In the genomic region with DNA sequence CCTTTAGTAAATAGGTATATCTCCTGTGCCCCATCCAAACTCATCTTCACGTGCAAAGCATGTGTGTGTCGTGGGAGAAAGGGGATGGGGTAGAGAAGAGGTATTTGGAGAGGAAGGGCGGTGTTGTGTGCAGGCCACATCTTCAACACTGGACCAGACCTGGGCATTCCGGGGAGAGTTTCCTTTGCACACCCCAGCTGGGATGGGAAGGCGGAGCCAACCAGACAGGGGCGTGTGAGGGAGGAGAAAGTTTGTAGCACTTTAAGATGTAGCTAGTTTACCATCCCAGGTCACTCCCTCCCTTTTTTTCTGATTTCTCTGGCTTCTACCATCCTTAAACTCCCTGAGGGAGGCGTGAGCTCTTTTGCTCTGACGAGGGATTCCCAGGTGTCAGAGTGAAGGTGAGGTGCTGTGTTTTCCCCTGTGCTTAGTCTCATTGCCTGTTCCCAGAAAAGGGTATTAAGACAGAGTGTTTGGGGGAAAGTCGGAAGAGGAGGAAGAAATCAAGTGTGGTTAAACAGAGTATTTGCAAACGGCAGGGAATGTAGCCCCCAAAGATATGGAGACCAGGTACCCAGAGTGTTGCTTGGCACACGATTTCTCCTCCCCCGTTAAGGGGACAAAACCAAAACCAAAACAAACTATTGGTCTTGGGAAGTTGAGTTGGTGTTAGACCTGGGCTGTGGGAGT, we compare ENCODE assay signal across 10 cellular contexts. TPM values are rescaled to one million over a fixed set of nuclear protein-coding genes. Genes with fewer than 3 reads are reported as not detected.
DNase-seq lines count a peak whose midpoint lies in the region; TF ChIP-seq lines count a peak whose summit lies in the region.
"Had no signal": no experiment of that assay in that cellular context is flagged by ENCODE, and none has a peak within 500 bp of the region (broad histone marks: within the 10 kb centered on the region; RNA-seq: fewer than 3 reads in every experiment).

No MANE protein-coding gene starts in this region.

- H2AFZ ChIP-seq in Loucy (ENCODE audit: low read length) = no peak overlapping the region

- H3K4me1 ChIP-seq in ES-I3 (ENCODE audit: insufficient read depth, low read length) (peaks cover 15% of the 10 kb centered on the region), Loucy (ENCODE audit: insufficient read depth, low read length, poor library complexity, severe bottlenecking) (peaks cover 64% of the 10 kb centered on the region)

- no peaks in the 10 kb centered on the region for H3K27me3 ChIP-seq in Loucy (ENCODE audit: insufficient read depth, low read length, poor library complexity, severe bottlenecking)

- no peaks in the 10 kb centered on the region for H3F3A ChIP-seq in Loucy (ENCODE audit: low read depth)

- TF ChIP-seq CTCF in Loucy (conservative IDR thresholded peaks at IDR 0.05; ENCODE audit: low read length) (no peak), epithelial cell of proximal tubule (conservative IDR thresholded peaks at IDR 0.05; ENCODE audit: low read depth, low read length) (no peak)

- peaks cover 68% of the 10 kb centered on the region for H3K79me2 ChIP-seq in Loucy (ENCODE audit: insufficient read depth, low read length)

- intact Hi-C loops in posterior vena cava (cut with DNase I) = loop anchor here (10.0 kb wide), 2 partner anchors 52 to 112 kb away; no protein-coding TSS in a partner anchor

- H3K9me3 ChIP-seq in ES-I3 (ENCODE audit: control insufficient read depth, insufficient read depth, low read length) = no peaks in the 10 kb centered on the region
- H3K9me3 ChIP-seq in Loucy (ENCODE audit: insufficient read depth, low read depth, low read length) = no peaks in the 10 kb centered on the region

- H3K4me3 ChIP-seq in Loucy (ENCODE audit: low read length, poor library complexity, severe bottlenecking) (peak overlapping the region; percentile 94), epithelial cell of proximal tubule (ENCODE audit: low read depth, low read length) (peak overlapping the region; percentile 78)

- H4K20me1 ChIP-seq in Loucy (ENCODE audit: insufficient read depth, low read length, poor library complexity, severe bottlenecking) = peaks cover 35% of the 10 kb centered on the region

- H3K36me3 ChIP-seq in ES-I3 (ENCODE audit: insufficient read depth, low read length) (no peaks in the 10 kb centered on the region), Loucy (ENCODE audit: insufficient read depth, low read length) (no peaks in the 10 kb centered on the region)

- H3K9me2 ChIP-seq in Loucy (replicated peaks; ENCODE audit: low read depth, low read length) = no peaks in the 10 kb centered on the region

- H3K9ac ChIP-seq in ES-I3 (ENCODE audit: low read depth, low read length) = peak overlapping the region; percentile 18; the same call in 1 of the 2 replicates
- H3K9ac ChIP-seq in Loucy (ENCODE audit: low read depth, low read length, poor library complexity, severe bottlenecking) = peak overlapping the region; percentile 92

- DNase-seq in epithelial cell of proximal tubule (ENCODE audit: low read depth) = no peak
- peak; percentile 82 for DNase-seq in posterior vena cava (ENCODE audit: low spot score)
- DNase-seq in 8988T = no peak
- DNase-seq in NOMO-1 (lab: John Stamatoyannopoulos, UW; ENCODE audit: unreplicated experiment in 2 of 2) = no peak
- no peak for DNase-seq in NCI-H446 treated with DMSO at 0.1 percent for 48 hours (lab: John Stamatoyannopoulos, UW)
- no peak for DNase-seq in NCI-H2081 (lab: John Stamatoyannopoulos, UW)
- DNase-seq: erythroblast; stimulated activated CD4-positive, alpha-beta T cell treated with anti-CD3 and anti-CD28 coated beads, Interleukin-4, amount 100 ng/mL, for 1 hour had no signal

- H3K4me2 ChIP-seq in Loucy (ENCODE audit: low read depth, low read length, poor library complexity, severe bottlenecking) = peak overlapping the region; percentile 91

RNA-seq across cellular contexts. Expression of gene SETBP1, which starts 1.6 kb away (rescaled TPM):
- total RNA-seq in epithelial cell of proximal tubule (0.65 and 2.4 TPM in 2 replicates), posterior vena cava (10 to 100 TPM; 59.5 to 76.9 TPM)

Comparison
In these comparisons a context has a peak if more than half of its experiments do, and no peak if none do; other contexts are left out.
1. RNA of gene SETBP1, which starts 1.6 kb away (total RNA-seq): 59.5 to 76.9 TPM in posterior vena cava; 0.65 to 2.4 TPM in epithelial cell of proximal tubule; every median in the first group is over 10 times any median in the second.